In genomic region chr12:102956738-102957338, GRCh38 we compare ENCODE assay signal across 1 cellular context.
TF ChIP-seq lines count a peak whose summit lies in the region.

No MANE protein-coding gene starts in this region.

TF ChIP-seq in H1, 55 proteins besides CTCF, POLR2A, EP300 and RAD21:
- TF ChIP-seq PHF8 (conservative IDR thresholded peaks at IDR 0.05; ENCODE audit: low read depth, low read length) (no peak), FOSL1 (IDR thresholded peaks at IDR 0.05; ENCODE audit: insufficient read depth, low read depth, low read length) (no peak), BCL11A (IDR thresholded peaks at IDR 0.05; ENCODE audit: low read depth in 2 of 2, low read length in 2 of 2) (no peak), CREB1 (IDR thresholded peaks at IDR 0.05) (no peak), EGR1 (IDR thresholded peaks at IDR 0.05; ENCODE audit: borderline replicate concordance, low read depth, low read length) (no peak), SUZ12 (IDR thresholded peaks at IDR 0.05; ENCODE audit: low read length) (peak; percentile 10; the same call in 1 of the 2 replicates), EZH2 (IDR thresholded peaks at IDR 0.05; ENCODE audit: low read depth, low read length, severe bottlenecking) (peak; percentile 67)
